ENCODE assay signal across 18 cellular contexts in the genomic region with DNA sequence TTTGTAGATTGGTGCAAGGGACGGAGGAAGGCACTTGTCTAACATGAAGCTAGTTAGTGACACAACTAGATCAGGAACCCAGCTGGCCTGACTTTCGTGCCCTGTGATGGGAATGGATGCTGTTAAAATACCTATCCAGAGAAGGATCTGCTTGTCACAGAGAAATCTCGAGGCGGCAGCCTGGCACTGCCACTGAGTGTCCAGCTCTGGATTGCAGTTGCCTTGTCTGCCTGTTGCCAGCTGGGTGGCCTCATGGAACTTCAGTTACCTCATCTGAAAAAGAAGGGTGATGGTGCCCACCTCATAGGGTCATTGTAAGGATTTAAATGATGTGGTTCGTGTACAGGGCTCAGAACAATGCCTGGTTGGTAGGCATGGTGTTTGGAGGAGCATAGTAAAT. TPM values are rescaled to one million over a fixed set of nuclear protein-coding genes. Genes with fewer than 3 reads are reported as not detected.
DNase-seq lines count a peak whose midpoint lies in the region; ATAC-seq and TF ChIP-seq lines count a peak whose summit lies in the region.
"Had no signal": no experiment of that assay in that cellular context is flagged by ENCODE, and none has a peak within 500 bp of the region (broad histone marks: within the 10 kb centered on the region; RNA-seq: fewer than 3 reads in every experiment).

No MANE protein-coding gene starts in this region.

- DNase-seq in Right ventricle myocardium inferior (ENCODE audit: missing footprints) (peak; percentile 40), Right ventricle myocardium superior (no peak), LNCaP clone FGC (ENCODE audit: low read depth) (peak; percentile 21), posterior vena cava (ENCODE audit: low spot score) (peak; percentile 30), NCI-H510A (lab: John Stamatoyannopoulos, UW) (no peak), activated gamma-delta T cell (lab: John Stamatoyannopoulos, UW) (no peak), CD1c-positive myeloid dendritic cell (ENCODE audit: extremely low spot score) (no peak)
- DNase-seq: ACHN; AML-193; Caco-2; CD4-positive, CD25-positive, alpha-beta regulatory T cell; CD8-positive, alpha-beta T cell; DMS153; DND-41; GM23248; H7; HCEC 1CT had no signal

- intact Hi-C loops in Right ventricle myocardium inferior (cut with DNase I) (no loop called here), Right ventricle myocardium superior (cut with DNase I) (no loop called here), posterior vena cava (cut with DNase I) (no loop called here)

- TF ChIP-seq CTCF in LNCaP clone FGC (IDR thresholded peaks at IDR 0.05; ENCODE audit: control insufficient read depth, extremely low read depth, insufficient read depth): no peak

- ATAC-seq in Right ventricle myocardium inferior (no peak), Right ventricle myocardium superior (ENCODE audit: poor library complexity) (no peak)
- ATAC-seq: CD8-positive, alpha-beta T cell had no signal

- no peak overlapping the region for H3K4me3 ChIP-seq in LNCaP clone FGC (ENCODE audit: low read depth, low read length)
- H3K4me3 ChIP-seq: BLaER1 treated with 17β-estradiol and CSF1 and Interleukin-3, amounts not matched to agents 10 nM and 100 nM; GM23248 had no signal

RNA-seq across cellular contexts. Expression of a gene that starts 2.4 kb away (rescaled TPM):
- total RNA-seq in Right ventricle myocardium inferior (0.16 TPM), Right ventricle myocardium superior (0.08 TPM), posterior vena cava (1 to 10 TPM in 1 of 2 donors, under 1 TPM in 1; 0.83 to 2.8 TPM)
- total RNA-seq: Caco-2; CD4-positive, CD25-positive, alpha-beta regulatory T cell; CD8-positive, alpha-beta T cell; H7 had no signal

Comparison
In these comparisons a context has a peak if more than half of its experiments do, and no peak if none do; other contexts are left out.
1. DNase-seq: peak in Right ventricle myocardium inferior (single experiment), LNCaP clone FGC (single experiment) and posterior vena cava (single experiment); none in Right ventricle myocardium superior (single experiment), NCI-H510A (single experiment), activated gamma-delta T cell (single experiment) and CD1c-positive myeloid dendritic cell (single experiment).